ENCODE assay signal across 7 cellular contexts in genomic region chr5:70049790-70050142, GRCh38. TPM values are rescaled to one million over a fixed set of nuclear protein-coding genes. Genes with fewer than 3 reads are reported as not detected.
DNase-seq lines count a peak whose midpoint lies in the region; ATAC-seq and TF ChIP-seq lines count a peak whose summit lies in the region.
"Not testable (repeated sequence)": the region's sequence is repeated elsewhere in the genome, so short reads cannot be mapped to it uniquely, and the experiment has no call there.

No MANE protein-coding gene starts in this region.

- DNase-seq in activated CD8-positive, alpha-beta T cell treated with anti-CD3 and anti-CD28 coated beads, Interleukin-2, amount 10 ng/mL, durations not matched to agents 7 days and 5 days; heart left ventricle; naive thymus-derived CD8-positive, alpha-beta T cell: not testable (repeated sequence)

- H3K4me1 ChIP-seq in heart left ventricle: not testable (repeated sequence)

- TF ChIP-seq POLR2A in heart left ventricle (IDR thresholded peaks at IDR 0.05): not testable (repeated sequence)

- peak; percentile 35 for ATAC-seq in GM18870 (IDR thresholded peaks at IDR 0.05; ENCODE audit: unreplicated experiment)
- peak; percentile 39 for ATAC-seq in GM21390 (IDR thresholded peaks at IDR 0.05; ENCODE audit: unreplicated experiment)
- peak; percentile 20 for ATAC-seq in HG02970 (IDR thresholded peaks at IDR 0.05; ENCODE audit: low FRiP score, unreplicated experiment)
- peak; percentile 20 for ATAC-seq in HG03565 (IDR thresholded peaks at IDR 0.05; ENCODE audit: unreplicated experiment)
- ATAC-seq in activated CD8-positive, alpha-beta T cell treated with anti-CD3 and anti-CD28 coated beads, Interleukin-2, amount 10 ng/mL, durations not matched to agents 7 days and 5 days: peak; percentile 61
- ATAC-seq in heart left ventricle: peak; percentile 27 to 57 (median 47)
- peak; percentile 47 to 57 for ATAC-seq in naive thymus-derived CD8-positive, alpha-beta T cell

- not testable (repeated sequence) for H3K36me3 ChIP-seq in heart left ventricle

- TF ChIP-seq CTCF in heart left ventricle (IDR thresholded peaks at IDR 0.05): not testable (repeated sequence)

- CTCF ChIA-PET in activated CD8-positive, alpha-beta T cell treated with anti-CD3 and anti-CD28 coated beads, Interleukin-2, amount 10 ng/mL, durations not matched to agents 7 days and 5 days (lab: Charles Lee): not testable (repeated sequence)

- H3K27me3 Mint-ChIP-seq in activated CD8-positive, alpha-beta T cell treated with anti-CD3 and anti-CD28 coated beads, Interleukin-2, amount 10 ng/mL, durations not matched to agents 7 days and 5 days (ENCODE audit: low read depth); naive thymus-derived CD8-positive, alpha-beta T cell: not testable (repeated sequence)

- not testable (repeated sequence) for H3K4me1 Mint-ChIP-seq in activated CD8-positive, alpha-beta T cell treated with anti-CD3 and anti-CD28 coated beads, Interleukin-2, amount 10 ng/mL, durations not matched to agents 7 days and 5 days (ENCODE audit: low read depth); naive thymus-derived CD8-positive, alpha-beta T cell

- H3K36me3 Mint-ChIP-seq in activated CD8-positive, alpha-beta T cell treated with anti-CD3 and anti-CD28 coated beads, Interleukin-2, amount 10 ng/mL, durations not matched to agents 7 days and 5 days (ENCODE audit: low read depth); naive thymus-derived CD8-positive, alpha-beta T cell: not testable (repeated sequence)

- not testable (repeated sequence) for H3K27ac ChIP-seq in heart left ventricle

- no CpG with 5 or more reads among the region's 16 CpGs for WGBS in heart left ventricle, 4 donors

- intact Hi-C loops in heart left ventricle (cut with DNase I): not testable (repeated sequence)

- not testable (repeated sequence) for H3K4me3 ChIP-seq in heart left ventricle

- H3K9me3 ChIP-seq in heart left ventricle: not testable (repeated sequence)

- not testable (repeated sequence) for H3K9me3 Mint-ChIP-seq in activated CD8-positive, alpha-beta T cell treated with anti-CD3 and anti-CD28 coated beads, Interleukin-2, amount 10 ng/mL, durations not matched to agents 7 days and 5 days (ENCODE audit: insufficient read depth); naive thymus-derived CD8-positive, alpha-beta T cell

- not testable (repeated sequence) for H3K27me3 ChIP-seq in heart left ventricle

- not testable (repeated sequence) for H3K27ac Mint-ChIP-seq in activated CD8-positive, alpha-beta T cell treated with anti-CD3 and anti-CD28 coated beads, Interleukin-2, amount 10 ng/mL, durations not matched to agents 7 days and 5 days; naive thymus-derived CD8-positive, alpha-beta T cell

- not testable (repeated sequence) for H3K4me3 Mint-ChIP-seq in activated CD8-positive, alpha-beta T cell treated with anti-CD3 and anti-CD28 coated beads, Interleukin-2, amount 10 ng/mL, durations not matched to agents 7 days and 5 days; naive thymus-derived CD8-positive, alpha-beta T cell

- POLR2A ChIA-PET in activated CD8-positive, alpha-beta T cell treated with anti-CD3 and anti-CD28 coated beads, Interleukin-2, amount 10 ng/mL, durations not matched to agents 7 days and 5 days (lab: Charles Lee); naive thymus-derived CD8-positive, alpha-beta T cell (lab: Charles Lee): not testable (repeated sequence)

RNA-seq across cellular contexts. Expression of gene SMN2, which starts 0.3 kb away (rescaled TPM):
- total RNA-seq in activated CD8-positive, alpha-beta T cell treated with anti-CD3 and anti-CD28 coated beads, Interleukin-2, amount 10 ng/mL, durations not matched to agents 7 days and 5 days: 10 to 100 TPM; 62.2 to 65.7 TPM
- 10 to 100 TPM; 19.0 to 58.8 (median 26.6) TPM for total RNA-seq in heart left ventricle
- polyA plus RNA-seq in heart left ventricle: 10 to 100 TPM; 11.5 to 15.6 TPM
- 10 to 100 TPM; 22.9 to 23.6 TPM for total RNA-seq in naive thymus-derived CD8-positive, alpha-beta T cell
- polyA plus RNA-seq in naive thymus-derived CD8-positive, alpha-beta T cell: 10 to 100 TPM; 33.5 to 52.4 (median 43.2) TPM

RNA-seq across cellular contexts. Expression of gene SERF1B, which starts 24.7 kb away (rescaled TPM):
- total RNA-seq in activated CD8-positive, alpha-beta T cell treated with anti-CD3 and anti-CD28 coated beads, Interleukin-2, amount 10 ng/mL, durations not matched to agents 7 days and 5 days: 10 to 100 TPM; 12.8 TPM
- 10 to 100 TPM; 18.3 to 43.0 (median 29.2) TPM for total RNA-seq in heart left ventricle
- 10 to 100 TPM; 36.3 to 44.5 TPM for polyA plus RNA-seq in heart left ventricle
- total RNA-seq in naive thymus-derived CD8-positive, alpha-beta T cell: 10 to 100 TPM; 16.3 to 22.9 TPM
- 10 to 100 TPM; 20.7 to 32.2 (median 30.0) TPM for polyA plus RNA-seq in naive thymus-derived CD8-positive, alpha-beta T cell
